Comparison of ENCODE assay signal across 18 cellular contexts in the genomic region with DNA sequence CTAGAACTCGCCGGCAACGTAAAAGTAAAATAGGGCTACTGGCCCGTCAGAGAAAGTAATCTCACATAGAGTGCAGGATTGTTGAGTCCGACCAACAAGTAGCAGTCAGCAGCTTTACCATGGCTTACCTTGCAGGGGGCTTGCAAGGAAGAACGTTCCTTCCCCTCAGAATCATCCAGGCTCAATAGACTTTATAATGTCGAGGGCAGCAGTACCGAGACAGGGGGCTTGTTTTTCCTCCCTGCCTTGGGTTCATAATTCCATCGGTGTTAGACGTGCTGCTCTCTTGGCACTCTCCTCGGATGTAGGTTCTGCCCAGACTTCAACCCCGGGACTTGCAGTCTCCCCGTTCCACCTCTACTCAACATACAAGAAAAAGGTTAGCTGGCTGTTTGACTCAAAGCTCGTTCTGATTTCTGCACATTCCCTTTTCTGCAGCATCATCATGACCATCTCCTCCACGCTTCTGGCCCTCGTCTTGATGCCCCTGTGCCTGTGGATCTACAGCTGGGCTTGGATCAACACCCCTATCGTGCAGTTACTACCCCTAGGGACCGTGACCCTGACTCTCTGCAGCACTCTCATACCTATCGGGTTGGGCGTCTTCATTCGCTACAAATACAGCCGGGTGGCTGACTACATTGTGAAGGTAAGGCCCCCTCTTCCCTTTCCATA. TPM values are rescaled to one million over a fixed set of nuclear protein-coding genes. Genes with fewer than 3 reads are reported as not detected.
A peak's percentile ranks its signal among the peaks of the same experiment; 100 is the strongest.
DNase-seq lines count a peak whose midpoint lies in the region; ATAC-seq and TF ChIP-seq lines count a peak whose summit lies in the region.
"Had no signal": no experiment of that assay in that cellular context is flagged by ENCODE, and none has a peak within 500 bp of the region (broad histone marks: within the 10 kb centered on the region; RNA-seq: fewer than 3 reads in every experiment).

No MANE protein-coding gene starts in this region.

- H3K27ac ChIP-seq in HCT116 (ENCODE audit: low read depth, low read length) = no peak overlapping the region; the same call in 1 of the 2 replicates
- no peak overlapping the region for H3K27ac ChIP-seq in neural cell (ENCODE audit: low read length)
- H3K27ac ChIP-seq: cardiac muscle cell, GM23248, KMS-11, right atrium auricular region had no signal

- H3K4me3 ChIP-seq in HCT116 (replicated peaks in 1 of 2; ENCODE audit: low read depth in 1 of 2, low read length in 2 of 2) (peak overlapping the region; percentile 46 to 61), neural cell (ENCODE audit: low read length) (peak overlapping the region; percentile 63)
- H3K4me3 ChIP-seq: cardiac muscle cell, GM23248 had no signal

- H3K4me2 ChIP-seq in HCT116 (ENCODE audit: low read length) (peak overlapping the region; percentile 74), neural cell (ENCODE audit: low read length) (no peak overlapping the region)
- H3K4me2 ChIP-seq: KMS-11 had no signal

- peak overlapping the region; percentile 68 for H3K4me3 Mint-ChIP-seq in T-helper 1 cell treated with Interleukin-12 subunit alpha and Interleukin-12 subunit beta and Interleukin-4 antibody, amounts not matched to agents 30 μg/mL and 1 μg/mL, for 36 hours
- peak overlapping the region; percentile 68 to 86 (median 75) for H3K4me3 Mint-ChIP-seq in brain

- H3K27me3 ChIP-seq in HCT116 (ENCODE audit: insufficient read depth, low read length) (no peaks in the 10 kb centered on the region), neural cell (ENCODE audit: insufficient read depth, low read depth, low read length) (peaks cover 18% of the 10 kb centered on the region)

- H3K9me3 ChIP-seq in HCT116 (ENCODE audit: control insufficient read depth in 1 of 2, insufficient read depth in 1 of 2, low read depth in 1 of 2, low read length in 2 of 2) = no peaks in the 10 kb centered on the region
- no peaks in the 10 kb centered on the region for H3K9me3 ChIP-seq in neural cell (ENCODE audit: low read length)
- H3K9me3 ChIP-seq: right atrium auricular region had no signal

- BruUV-seq in HCT116 (replicated peaks; lab: Mats Ljungman, UMichigan) = no TSS peak

- TF ChIP-seq EP300 in neural cell (conservative IDR thresholded peaks at IDR 0.05; ENCODE audit: poor library complexity, severe bottlenecking) = no peak

- peak overlapping the region; percentile 62; the same call in 1 of the 2 replicates for H3K9ac ChIP-seq in HCT116 (ENCODE audit: low read length)
- peak overlapping the region; percentile 51 for H3K9ac ChIP-seq in neural cell (ENCODE audit: low read length)
- H3K9ac ChIP-seq: GM23248, KMS-11 had no signal

- H3K9me3 Mint-ChIP-seq in T-helper 1 cell treated with Interleukin-12 subunit alpha and Interleukin-12 subunit beta and Interleukin-4 antibody, amounts not matched to agents 30 μg/mL and 1 μg/mL, for 36 hours = no peaks in the 10 kb centered on the region
- H3K9me3 Mint-ChIP-seq in brain = peaks cover 0 to 10% (median 5%) of the 10 kb centered on the region in 5 experiments

- no peaks in the 10 kb centered on the region for H4K20me1 ChIP-seq in HCT116 (ENCODE audit: insufficient read depth)
- no peaks in the 10 kb centered on the region for H4K20me1 ChIP-seq in neural cell (ENCODE audit: insufficient read depth)

- H3K36me3 ChIP-seq in HCT116 (ENCODE audit: control insufficient read depth in 1 of 2, insufficient read depth in 2 of 2, low read length in 2 of 2) = 0 out of 4 replicates have a peak, but pooled peaks cover 0 to 2% of the 10 kb centered on the region in 2 experiments
- H3K36me3 ChIP-seq in neural cell (ENCODE audit: insufficient read depth, low read length) = no peaks in the 10 kb centered on the region
- H3K36me3 ChIP-seq: cardiac muscle cell, right atrium auricular region had no signal

- RAD21 ChIA-PET in HCT116 (lab: Charles Lee; ENCODE audit: low non-redundant PET in 1 of 2, low total read pairs in 2 of 2, uncharacterized antibody in 2 of 2, unreplicated experiment in 2 of 2) = no interaction called here

- H3K79me2 ChIP-seq in HCT116 (ENCODE audit: insufficient read depth, low read length) = peaks cover 4% of the 10 kb centered on the region; the same call in 1 of the 2 replicates
- peaks cover 37% of the 10 kb centered on the region for H3K79me2 ChIP-seq in neural cell (replicated peaks; ENCODE audit: insufficient read depth, low read length)

- intact Hi-C loops in HCT116 (cut with micrococcal nuclease) = no loop called here

- TF ChIP-seq RAD21 in HCT116 (IDR thresholded peaks at IDR 0.05; ENCODE audit: low read depth) (no peak), neural cell (conservative IDR thresholded peaks at IDR 0.05) (no peak)

- POLR2A ChIA-PET in HCT116 (lab: Charles Lee) = no interaction called here

- DNase-seq in T-helper 1 cell (no peak), HCT116 (ENCODE audit: low read depth, low spot score) (no peak), NCI-H2081 (lab: John Stamatoyannopoulos, UW) (no peak)
- DNase-seq in stimulated activated CD4-positive, alpha-beta T cell treated with anti-CD3 and anti-CD28 coated beads, Interleukin-4, amount 100 ng/mL, for 1 hour = no peak
- DNase-seq in NK-92 treated with Interleukin-12 subunit alpha and Interleukin-12 subunit beta, amount 100 ng/mL, for 24 hours (lab: John Stamatoyannopoulos, UW) = no peak
- DNase-seq: DMS153, midbrain, NCI-H187, T-helper 9 cell had no signal

- CTCF ChIA-PET in HCT116 (lab: Charles Lee) = no interaction called here

- H3F3A ChIP-seq in neural cell (ENCODE audit: insufficient read depth, low read length, poor library complexity, severe bottlenecking) = no peaks in the 10 kb centered on the region

- H3K27ac Mint-ChIP-seq in T-helper 1 cell treated with Interleukin-12 subunit alpha and Interleukin-12 subunit beta and Interleukin-4 antibody, amounts not matched to agents 30 μg/mL and 1 μg/mL, for 36 hours = no peak overlapping the region
- peak overlapping the region in 1 of 5 experiments; percentile 77 for H3K27ac Mint-ChIP-seq in brain

- peaks cover 80% of the 10 kb centered on the region for H3K27me3 Mint-ChIP-seq in T-helper 1 cell treated with Interleukin-12 subunit alpha and Interleukin-12 subunit beta and Interleukin-4 antibody, amounts not matched to agents 30 μg/mL and 1 μg/mL, for 36 hours (ENCODE audit: low read depth)
- peaks cover 73% of the 10 kb centered on the region for H3K27me3 Mint-ChIP-seq in brain

- no peak for TF ChIP-seq CTCF in HCT116 (IDR thresholded peaks at IDR 0.05 in 2 of 3, conservative IDR thresholded peaks at IDR 0.05 in 1 of 3; ENCODE audit: borderline replicate concordance in 1 of 3, insufficient read depth in 1 of 3, low read depth in 2 of 3, low read length in 2 of 3)
- TF ChIP-seq CTCF in brain (conservative IDR thresholded peaks at IDR 0.05) = no peak
- no peak for TF ChIP-seq CTCF in neural cell (IDR thresholded peaks at IDR 0.05; ENCODE audit: poor library complexity, severe bottlenecking)

- H2AFZ ChIP-seq in HCT116 (ENCODE audit: low read depth, low read length, poor library complexity, severe bottlenecking) (no peak overlapping the region), neural cell (ENCODE audit: low read depth, low read length) (no peak overlapping the region)

- H3K4me1 ChIP-seq in HCT116 (ENCODE audit: control insufficient read depth in 1 of 2, insufficient read depth in 2 of 2, low read length in 2 of 2) = peaks cover 2 to 15% of the 10 kb centered on the region in 2 experiments; a peak in 3 of 4 replicates

- no peak for TF ChIP-seq POLR2A in HCT116 (IDR thresholded peaks at IDR 0.05; ENCODE audit: borderline replicate concordance, extremely low read depth, insufficient read depth, insufficient read length)

- H3K36me3 Mint-ChIP-seq in T-helper 1 cell treated with Interleukin-12 subunit alpha and Interleukin-12 subunit beta and Interleukin-4 antibody, amounts not matched to agents 30 μg/mL and 1 μg/mL, for 36 hours (ENCODE audit: low read depth) = peaks cover 6% of the 10 kb centered on the region
- H3K36me3 Mint-ChIP-seq in brain = no peaks in the 10 kb centered on the region

- no peak for ATAC-seq in HCT116

- H3K4me1 Mint-ChIP-seq in T-helper 1 cell treated with Interleukin-12 subunit alpha and Interleukin-12 subunit beta and Interleukin-4 antibody, amounts not matched to agents 30 μg/mL and 1 μg/mL, for 36 hours (ENCODE audit: low read depth) = peaks cover 19% of the 10 kb centered on the region
- peaks cover 8% of the 10 kb centered on the region for H3K4me1 Mint-ChIP-seq in brain

- no peaks in the 10 kb centered on the region for H3K9me2 ChIP-seq in HCT116 (ENCODE audit: insufficient read depth)
- H3K9me2 ChIP-seq in neural cell (ENCODE audit: insufficient read depth, low read length) = no peaks in the 10 kb centered on the region

TF ChIP-seq in HCT116, 20 proteins besides CTCF, POLR2A, EP300 and RAD21 (continues in another document):
- TF ChIP-seq EGR1 (IDR thresholded peaks at IDR 0.05; ENCODE audit: low read depth) = no peak
- TF ChIP-seq POLR2AphosphoS5 (IDR thresholded peaks at IDR 0.05; ENCODE audit: low read depth, low read length) = no peak
- no peak for TF ChIP-seq CEBPB (IDR thresholded peaks at IDR 0.05; ENCODE audit: low read depth)
- TF ChIP-seq SRF (IDR thresholded peaks at IDR 0.05; ENCODE audit: low read depth) = no peak
- no peak for TF ChIP-seq YY1 (IDR thresholded peaks at IDR 0.05; ENCODE audit: extremely low read depth, insufficient replicate concordance, low read depth, low read length)
- no peak for TF ChIP-seq JUND (IDR thresholded peaks at IDR 0.05)

TF ChIP-seq in neural cell, 6 proteins besides CTCF, POLR2A, EP300 and RAD21:
- no peak for TF ChIP-seq SMC3 (conservative IDR thresholded peaks at IDR 0.05; ENCODE audit: poor library complexity)

RNA-seq across cellular contexts. Expression of gene SLC10A4, which starts 1.5 kb away (rescaled TPM):
- total RNA-seq in HCT116 (2021; ENCODE audit: unreplicated experiment) = 8.4 TPM
- 4.8 and 5.4 TPM in 2 replicates for polyA plus RNA-seq in HCT116 (2012)
- polyA plus RNA-seq in brain (ENCODE audit: insufficient read depth, low read depth, low replicate concordance) (14.5 TPM), neural cell (14.5 and 16.7 TPM in 2 replicates)
- 22.9 and 25.8 TPM in 2 replicates for polyA minus RNA-seq in neural cell
- total RNA-seq: GM23248, right atrium auricular region had no signal
- polyA plus RNA-seq: cardiac muscle cell, GM23248 had no signal

RNA-seq across cellular contexts. Expression of gene ZAR1, which starts 5.4 kb away (rescaled TPM):
- total RNA-seq in HCT116 (2021; ENCODE audit: unreplicated experiment) = 0.47 TPM
- polyA plus RNA-seq in HCT116 (2012) = 0.13 and 0.20 TPM in 2 replicates
- polyA plus RNA-seq in brain (ENCODE audit: insufficient read depth, low read depth, low replicate concordance) (0.44 TPM), neural cell (0.88 TPM in 1 of 2 replicates, not detected in the other)
- 1.3 and 1.7 TPM in 2 replicates for polyA minus RNA-seq in neural cell
- total RNA-seq: A673, cardiac muscle cell, GM23248, right atrium auricular region had no signal
- polyA plus RNA-seq: cardiac muscle cell, esophagus, GM23248 had no signal
